8 cellular contexts compared by ENCODE assay signal in genomic region chr21:39183272-39184049, GRCh38. TPM values are rescaled to one million over a fixed set of nuclear protein-coding genes. Genes with fewer than 3 reads are reported as not detected.
DNase-seq lines count a peak whose midpoint lies in the region; ATAC-seq and FAIRE-seq lines count a peak whose summit lies in the region.

Gene PSMG1 (minus strand): TSS chr21:39183451. CDS start chr21:39183385, 66 bp downstream.

- peak; percentile 94 for FAIRE-seq in HTR-8/SVneo (lab: Jason Lieb, UNC)

- H3K4me3 ChIP-seq in effector memory CD4-positive, alpha-beta T cell (ENCODE audit: insufficient read depth, low read depth, low read length, poor library complexity, severe bottlenecking): peak within 1 kb of the TSS; percentile 95

- H3K27ac ChIP-seq in effector memory CD4-positive, alpha-beta T cell (ENCODE audit: insufficient read depth, low read length, poor library complexity, severe bottlenecking): peak within 1 kb of the TSS; percentile 83

- peaks cover 9% of the 10 kb centered on the region for H3K4me1 ChIP-seq in effector memory CD4-positive, alpha-beta T cell (ENCODE audit: control insufficient read depth, insufficient read depth, low read length, poor library complexity, severe bottlenecking)

- peaks cover 6% of the 10 kb centered on the region for H3K36me3 ChIP-seq in effector memory CD4-positive, alpha-beta T cell (ENCODE audit: control insufficient read depth, insufficient read depth, low read length)

- no peaks in the 10 kb centered on the region for H3K27me3 ChIP-seq in effector memory CD4-positive, alpha-beta T cell (replicated peaks; ENCODE audit: control insufficient read depth, insufficient read depth, low read length, poor library complexity, severe bottlenecking)

- DNase-seq in COR-L47 (lab: John Stamatoyannopoulos, UW) (peak; percentile 92), HTR-8/SVneo (ENCODE audit: insufficient read length, low spot score) (peak; percentile 87), NOMO-1 treated with DMSO at 0.1 percent for 48 hours (lab: John Stamatoyannopoulos, UW; ENCODE audit: unreplicated experiment) (peak; percentile 91), lung microvascular endothelial cell (ENCODE audit: low read depth in 2 of 2) (peak; percentile 96 to 98)
- DNase-seq in activated CD8-positive, alpha-beta memory T cell treated with anti-CD3 and anti-CD28 coated beads for 4 hours (ENCODE audit: low read depth in 2 of 2): peak; percentile 88
- DNase-seq in effector memory CD4-positive, alpha-beta T cell: peak; percentile 85 to 92 (median 91)
- DNase-seq in stimulated activated CD4-positive, alpha-beta T cell treated with anti-CD3 and anti-CD28 coated beads, TNF-alpha, amount 100 ng/mL, for 4 hours (ENCODE audit: low read depth in 3 of 3): peak; percentile 88 to 93 (median 93)

- H3K9me3 ChIP-seq in effector memory CD4-positive, alpha-beta T cell (ENCODE audit: control insufficient read depth, low read length): no peaks in the 10 kb centered on the region

- ATAC-seq in GM21381 (IDR thresholded peaks at IDR 0.05; ENCODE audit: unreplicated experiment): peak; percentile 88

RNA-seq across cellular contexts. Expression of gene PSMG1, which starts in this region (rescaled TPM):
- total RNA-seq in lung microvascular endothelial cell: 57.3 and 58.9 TPM in 2 replicates

Comparison
In these comparisons a context has a peak if more than half of its experiments do, and no peak if none do; other contexts are left out.
1. Peak in every context shown above with its lines: DNase-seq, ATAC-seq, H3K4me3 ChIP-seq and H3K27ac ChIP-seq.